ENCODE assay signal across 8 cellular contexts in genomic region chr4:155809835-155810234, GRCh38. TPM values are rescaled to one million over a fixed set of nuclear protein-coding genes. Genes with fewer than 3 reads are reported as not detected.
DNase-seq lines count a peak whose midpoint lies in the region; ATAC-seq and TF ChIP-seq lines count a peak whose summit lies in the region.

No MANE protein-coding gene starts in this region.

- H3K27ac Mint-ChIP-seq in activated naive CD4-positive, alpha-beta T cell treated with anti-CD3 and anti-CD28 coated beads for 36 hours: no peak overlapping the region

- H3K27me3 ChIP-seq in GM23248 (replicated peaks; ENCODE audit: insufficient read depth): no peaks in the 10 kb centered on the region
- H3K27me3 ChIP-seq in IMR-90 (ENCODE audit: control insufficient read depth, insufficient read depth, low read length): no peaks in the 10 kb centered on the region
- H3K27me3 ChIP-seq in OCI-LY1 (ENCODE audit: insufficient read depth, low read length): no peaks in the 10 kb centered on the region
- H3K27me3 ChIP-seq in liver (ENCODE audit: control insufficient read depth in 4 of 4, insufficient read depth in 4 of 4, low read length in 3 of 4): no peaks in the 10 kb centered on the region
- no peaks in the 10 kb centered on the region for H3K27me3 ChIP-seq in uterus

- H3K4me1 ChIP-seq in GM23248 (ENCODE audit: insufficient read depth) (peaks cover 11% of the 10 kb centered on the region; the same call in 1 of the 2 replicates), IMR-90 (ENCODE audit: control insufficient read depth, insufficient read depth, low read length) (peaks cover 5% of the 10 kb centered on the region), OCI-LY1 (ENCODE audit: insufficient read depth, low read length, severe bottlenecking) (no peaks in the 10 kb centered on the region), liver (ENCODE audit: control insufficient read depth in 4 of 4, insufficient read depth in 4 of 4, low read length in 3 of 4) (peaks cover 0 to 10% (median 2%) of the 10 kb centered on the region in 4 donors), uterus (no peaks in the 10 kb centered on the region)

- in situ Hi-C loops in GM23248 (cut with MboI) (loop anchor here (5.0 kb wide), 1 partner anchor 137 kb away; no protein-coding TSS in a partner anchor), IMR-90 (cut with MboI; ENCODE audit: low sequenced_read_pairs) (loop anchor here (5.0 kb wide), 1 partner anchor 142 kb away; the partner anchor contains the start of gene CTSO)

- POLR2A ChIA-PET in IMR-90 (lab: Charles Lee; ENCODE audit: unreplicated experiment): interaction anchor here (1.0 kb wide), 1 partner anchor 144 kb away, joined by 6 read pairs; the partner anchor contains the start of gene CTSO

- no peaks in the 10 kb centered on the region for H4K20me1 ChIP-seq in GM23248 (ENCODE audit: insufficient read depth)
- no peaks in the 10 kb centered on the region for H4K20me1 ChIP-seq in IMR-90 (ENCODE audit: insufficient read depth, low read length)
- no peaks in the 10 kb centered on the region for H4K20me1 ChIP-seq in OCI-LY1 (ENCODE audit: insufficient read depth, low read length)

- H4K5ac ChIP-seq in IMR-90 (ENCODE audit: low read depth, low read length): no peak overlapping the region

- H3K4me3 ChIP-seq in GM23248 (no peak overlapping the region), IMR-90 (ENCODE audit: insufficient read depth, low read depth, low read length) (no peak overlapping the region), OCI-LY1 (ENCODE audit: low read depth, low read length, poor library complexity, severe bottlenecking) (no peak overlapping the region), choroid plexus epithelial cell (ENCODE audit: low read depth, low read length) (no peak overlapping the region), liver (ENCODE audit: low read depth in 1 of 3, low read length in 3 of 3) (no peak overlapping the region), uterus (no peak overlapping the region)

- no peaks in the 10 kb centered on the region for H3K4me1 Mint-ChIP-seq in activated naive CD4-positive, alpha-beta T cell treated with anti-CD3 and anti-CD28 coated beads for 36 hours (ENCODE audit: low read depth)

- H3K27ac ChIP-seq in GM23248 (no peak overlapping the region), IMR-90 (ENCODE audit: insufficient read depth, low read length) (no peak overlapping the region), OCI-LY1 (ENCODE audit: low read depth, low read length, poor library complexity, severe bottlenecking) (no peak overlapping the region), liver (ENCODE audit: low read depth in 1 of 2, low read length in 2 of 2) (no peak overlapping the region), uterus (no peak overlapping the region)

- H2AFZ ChIP-seq in GM23248 (peak overlapping the region; percentile 81), IMR-90 (replicated peaks; ENCODE audit: low read length, poor library complexity) (no peak overlapping the region), OCI-LY1 (ENCODE audit: low read length) (peak overlapping the region; percentile 71)

- H2BK120ac ChIP-seq in IMR-90 (ENCODE audit: low read depth, low read length): no peak overlapping the region

- peak; percentile 76 for TF ChIP-seq CTCF in IMR-90 (conservative IDR thresholded peaks at IDR 0.05; ENCODE audit: low read depth, low read length)
- TF ChIP-seq CTCF in OCI-LY1 (IDR thresholded peaks at IDR 0.05; ENCODE audit: low read length): peak; percentile 62
- TF ChIP-seq CTCF in choroid plexus epithelial cell (conservative IDR thresholded peaks at IDR 0.05; ENCODE audit: low read depth, low read length): peak; percentile 64
- peak; percentile 76 for TF ChIP-seq CTCF in liver (IDR thresholded peaks at IDR 0.05; ENCODE audit: low read depth, low read length, missing input control)
- peak; percentile 54 to 71 (median 54) for TF ChIP-seq CTCF in uterus (IDR thresholded peaks at IDR 0.05)

- H3K56ac ChIP-seq in IMR-90 (ENCODE audit: extremely low read depth, insufficient read depth, low read length): no peak overlapping the region; the same call in 1 of the 2 replicates

- no peaks in the 10 kb centered on the region for H3K9me3 Mint-ChIP-seq in activated naive CD4-positive, alpha-beta T cell treated with anti-CD3 and anti-CD28 coated beads for 36 hours

- no peak overlapping the region for H3K18ac ChIP-seq in IMR-90 (ENCODE audit: low read depth, low read length)

- H3K9me3 ChIP-seq in GM23248 (ENCODE audit: low read depth): no peaks in the 10 kb centered on the region
- no peaks in the 10 kb centered on the region for H3K9me3 ChIP-seq in IMR-90 (ENCODE audit: control insufficient read depth, insufficient read depth, low read length)
- H3K9me3 ChIP-seq in OCI-LY1 (ENCODE audit: low read length): no peaks in the 10 kb centered on the region
- no peaks in the 10 kb centered on the region for H3K9me3 ChIP-seq in liver (ENCODE audit: control insufficient read depth in 4 of 4, low read length in 3 of 4)
- H3K9me3 ChIP-seq in uterus: no peaks in the 10 kb centered on the region

- intact Hi-C loops in activated naive CD4-positive, alpha-beta T cell treated with anti-CD3 and anti-CD28 coated beads for 36 hours (cut with micrococcal nuclease): loop anchor here (1.0 to 5.0 kb wide), 3 partner anchors 143 to 1258 kb away; partner anchors contain the start of genes CTSO and PLRG1
- intact Hi-C loops in IMR-90 (cut with micrococcal nuclease): loop anchor here (1.0 to 2.0 kb wide), 2 partner anchors 143 to 405 kb away; partner anchors contain the start of gene CTSO
- intact Hi-C loops in uterus (cut with DNase I; ENCODE audit: low total_unique reads): no loop called here

- no peaks in the 10 kb centered on the region for H3K36me3 ChIP-seq in GM23248 (ENCODE audit: low read depth)
- H3K36me3 ChIP-seq in IMR-90 (ENCODE audit: control insufficient read depth, insufficient read depth, low read length): peaks cover 2% of the 10 kb centered on the region; the same call in 1 of the 2 replicates
- no peaks in the 10 kb centered on the region for H3K36me3 ChIP-seq in OCI-LY1 (ENCODE audit: insufficient read depth, low read length)
- no peaks in the 10 kb centered on the region for H3K36me3 ChIP-seq in liver (ENCODE audit: control insufficient read depth in 4 of 4, insufficient read depth in 3 of 4, low read depth in 1 of 4, low read length in 3 of 4)
- no peaks in the 10 kb centered on the region for H3K36me3 ChIP-seq in uterus

- TF ChIP-seq POLR2A in IMR-90 (IDR thresholded peaks at IDR 0.05; ENCODE audit: low read depth, low read length) (no peak), uterus (IDR thresholded peaks at IDR 0.05) (no peak)

- no peaks in the 10 kb centered on the region; the same call in 1 of the 2 replicates for H3K9me1 ChIP-seq in IMR-90 (ENCODE audit: insufficient read depth, low read length)

- H3K4ac ChIP-seq in IMR-90 (ENCODE audit: low read depth, low read length): no peak overlapping the region

- H2AK5ac ChIP-seq in IMR-90 (ENCODE audit: low read depth, low read length): no peak overlapping the region

- CTCF ChIA-PET in activated naive CD4-positive, alpha-beta T cell treated with anti-CD3 and anti-CD28 coated beads for 36 hours (lab: Charles Lee): interaction anchor here (0.7 to 2.3 kb wide), 5 partner anchors 42 to 144 kb away, joined by 3 to 21 read pairs (median 4); partner anchors contain the start of gene CTSO
- CTCF ChIA-PET in IMR-90 (lab: Yijun Ruan, JAX): interaction anchor here (0.5 to 5.9 kb wide), 9 partner anchors 9 to 367 kb away, joined by 3 to 42 read pairs (median 3); partner anchors contain the start of gene CTSO

- H2BK15ac ChIP-seq in IMR-90 (ENCODE audit: low read depth, low read length): no peak overlapping the region

- peak; percentile 29 for DNase-seq in activated naive CD4-positive, alpha-beta T cell treated with anti-CD3 and anti-CD28 coated beads for 36 hours
- no peak for DNase-seq in activated naive CD4-positive, alpha-beta T cell treated with Interleukin-2 at 50 U/mL for 16 hours
- peak; percentile 87 for DNase-seq in GM23248
- peak; percentile 92 for DNase-seq in IMR-90
- peak; percentile 96 for DNase-seq in choroid plexus epithelial cell (ENCODE audit: low read depth)
- no peak for DNase-seq in uterus

- dilution Hi-C loops in IMR-90 (cut with HindIII; ENCODE audit: low sequenced_read_pairs, unreplicated experiment): no loop called here

- H4K8ac ChIP-seq in IMR-90 (ENCODE audit: low read depth in 2 of 2, low read length in 2 of 2): peak overlapping the region in 1 of 2 experiments; percentile 22; a peak in 2 of 4 replicates

- H4K91ac ChIP-seq in IMR-90 (ENCODE audit: insufficient read depth, low read depth, low read length): no peak overlapping the region

- H2AK9ac ChIP-seq in IMR-90 (replicated peaks; ENCODE audit: low read depth, low read length, poor library complexity): no peak overlapping the region

- H3K27me3 Mint-ChIP-seq in activated naive CD4-positive, alpha-beta T cell treated with anti-CD3 and anti-CD28 coated beads for 36 hours (ENCODE audit: low read depth): no peaks in the 10 kb centered on the region

- H3K4me3 Mint-ChIP-seq in activated naive CD4-positive, alpha-beta T cell treated with anti-CD3 and anti-CD28 coated beads for 36 hours: no peak overlapping the region

- no peak overlapping the region for H3K23ac ChIP-seq in IMR-90 (ENCODE audit: low read depth, low read length)

- peak; percentile 81 for TF ChIP-seq RAD21 in IMR-90 (IDR thresholded peaks at IDR 0.05; ENCODE audit: low read length)
- TF ChIP-seq RAD21 in liver (IDR thresholded peaks at IDR 0.05): peak; percentile 96 to 98

- H3K14ac ChIP-seq in IMR-90 (replicated peaks; ENCODE audit: low read depth, low read length): no peak overlapping the region

- no peaks in the 10 kb centered on the region for H3K36me3 Mint-ChIP-seq in activated naive CD4-positive, alpha-beta T cell treated with anti-CD3 and anti-CD28 coated beads for 36 hours (ENCODE audit: low read depth)

- H3K79me1 ChIP-seq in IMR-90 (ENCODE audit: low read depth in 1 of 2, low read length in 2 of 2): no peaks in the 10 kb centered on the region

- no peaks in the 10 kb centered on the region for H3K9me2 ChIP-seq in GM23248 (ENCODE audit: insufficient read depth)
- H3K9me2 ChIP-seq in OCI-LY1 (ENCODE audit: low read depth, low read length): no peaks in the 10 kb centered on the region

- peak; percentile 78 for ATAC-seq in IMR-90 (ENCODE audit: low read depth)

- H3F3A ChIP-seq in GM23248 (ENCODE audit: insufficient read depth): no peaks in the 10 kb centered on the region
- H3F3A ChIP-seq in OCI-LY1 (ENCODE audit: insufficient read depth, low read length): no peaks in the 10 kb centered on the region

- H3K79me2 ChIP-seq in GM23248 (ENCODE audit: insufficient read depth) (no peaks in the 10 kb centered on the region), OCI-LY1 (ENCODE audit: insufficient read depth, low read length) (no peaks in the 10 kb centered on the region)

- peak overlapping the region; percentile 8 for H2BK5ac ChIP-seq in IMR-90 (ENCODE audit: low read depth, low read length, poor library complexity, severe bottlenecking)

- no peak overlapping the region for H2BK20ac ChIP-seq in IMR-90 (ENCODE audit: low read depth, low read length)

- H3K9ac ChIP-seq in GM23248: no peak overlapping the region
- H3K9ac ChIP-seq in IMR-90 (ENCODE audit: low read depth, low read length): no peak overlapping the region
- no peak overlapping the region for H3K9ac ChIP-seq in OCI-LY1 (ENCODE audit: low read length)
- peak overlapping the region in 1 of 2 donors; percentile 21 for H3K9ac ChIP-seq in liver (ENCODE audit: low read depth in 1 of 2, low read length in 2 of 2)

- H3K4me2 ChIP-seq in GM23248 (ENCODE audit: unreplicated experiment) (no peak overlapping the region), IMR-90 (ENCODE audit: low read depth, low read length) (no peak overlapping the region), OCI-LY1 (ENCODE audit: low read length) (no peak overlapping the region)

- BruUV-seq in IMR-90 (replicated peaks; lab: Mats Ljungman, UMichigan): no TSS peak

- WGBS in GM23248 (ENCODE audit: low coverage in 1 of 2, low lambda C conversion rate in 2 of 2, missing lambda C conversion rate in 2 of 2), 2 experiments: 96 to 100% methylated on average over 1 of the region's 1 CpG
- WGBS in IMR-90 (ENCODE audit: extremely low coverage in 2 of 2, insufficient read length in 1 of 2), 2 experiments: no CpG with 5 or more reads among the region's 1 CpG
- WGBS in liver: 54% methylated on average over 1 of the region's 1 CpG

RNA-seq across cellular contexts. Expression of gene GUCY1B1, which starts 51.0 kb away (rescaled TPM):
- under 1 TPM; 0.60 to 0.72 TPM for total RNA-seq in activated naive CD4-positive, alpha-beta T cell treated with anti-CD3 and anti-CD28 coated beads for 36 hours
- total RNA-seq in GM23248 (2014; rRNA removed; shearing (Covaris generic)): 0.25 and 2.1 TPM in 2 replicates
- polyA plus RNA-seq in GM23248 (2016; fragmentation: Nextera tagmentation; extraction: Ambion mirVana) (0.25 and 0.56 TPM in 2 replicates), IMR-90 (2012; rRNA removed) (2.6 and 3.8 TPM in 2 replicates), liver (1 to 10 TPM; 2.6 to 2.7 TPM)
- total RNA-seq in IMR-90 (2012; rRNA removed) (2.8 and 2.9 TPM in 2 replicates), liver (1 to 10 TPM; 4.9 to 6.7 TPM), uterus (10 to 100 TPM; 24.8 to 37.4 (median 30.9) TPM)
- 0.90 and 1.3 TPM in 2 replicates for polyA plus RNA-seq in IMR-90 (2012; cell fraction: cytosol; rRNA removed)
- 0.49 and 4.4 TPM in 2 replicates for polyA plus RNA-seq in IMR-90 (2012; cell fraction: nucleus; rRNA removed; ENCODE audit: low replicate concordance)

RNA-seq across cellular contexts. Expression of gene ASIC5, which starts 56.2 kb away (rescaled TPM):
- not detected for total RNA-seq in activated naive CD4-positive, alpha-beta T cell treated with anti-CD3 and anti-CD28 coated beads for 36 hours
- total RNA-seq in GM23248 (2014; rRNA removed; shearing (Covaris generic)): not detected in 2 replicates
- not detected in 2 replicates for polyA plus RNA-seq in GM23248 (2016; fragmentation: Nextera tagmentation; extraction: Ambion mirVana)
- not detected in 2 replicates for total RNA-seq in IMR-90 (2012; rRNA removed)
- polyA plus RNA-seq in IMR-90 (2012; rRNA removed): not detected in 2 replicates
- polyA plus RNA-seq in IMR-90 (2012; cell fraction: cytosol; rRNA removed): not detected in 2 replicates
- not detected in 2 replicates for polyA plus RNA-seq in IMR-90 (2012; cell fraction: nucleus; rRNA removed; ENCODE audit: low replicate concordance)
- not detected for total RNA-seq in liver
- polyA plus RNA-seq in liver: not detected
- total RNA-seq in uterus: not detected

Comparison
In these comparisons a context has a peak if more than half of its experiments do, and no peak if none do; other contexts are left out.
1. DNase-seq: peak in activated naive CD4-positive, alpha-beta T cell treated with anti-CD3 and anti-CD28 coated beads for 36 hours (single experiment), GM23248 (single experiment), IMR-90 (single experiment) and choroid plexus epithelial cell (single experiment); none in activated naive CD4-positive, alpha-beta T cell treated with Interleukin-2 at 50 U/mL for 16 hours (single experiment) and uterus (0 of 2).
2. Peak in every context shown above with its lines, with median percentiles within 50 percentile points of each other: CTCF ChIP-seq.